In genomic region chr11:2992234-2992999, GRCh38 we compare ENCODE assay signal across 1 cellular context.
TF ChIP-seq lines count a peak whose summit lies in the region.

A gene with protein sequence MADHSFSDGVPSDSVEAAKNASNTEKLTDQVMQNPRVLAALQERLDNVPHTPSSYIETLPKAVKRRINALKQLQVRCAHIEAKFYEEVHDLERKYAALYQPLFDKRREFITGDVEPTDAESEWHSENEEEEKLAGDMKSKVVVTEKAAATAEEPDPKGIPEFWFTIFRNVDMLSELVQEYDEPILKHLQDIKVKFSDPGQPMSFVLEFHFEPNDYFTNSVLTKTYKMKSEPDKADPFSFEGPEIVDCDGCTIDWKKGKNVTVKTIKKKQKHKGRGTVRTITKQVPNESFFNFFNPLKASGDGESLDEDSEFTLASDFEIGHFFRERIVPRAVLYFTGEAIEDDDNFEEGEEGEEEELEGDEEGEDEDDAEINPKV (minus strand): TSS chr11:2992329. CDS start chr11:2979220, 13,109 bp downstream.

TF ChIP-seq in K562, 482 proteins besides CTCF, POLR2A, EP300 and RAD21 (continued from another document and continues in another):
- no peak for TF ChIP-seq MGA (IDR thresholded peaks at IDR 0.05)
- TF ChIP-seq, protein P1, sequence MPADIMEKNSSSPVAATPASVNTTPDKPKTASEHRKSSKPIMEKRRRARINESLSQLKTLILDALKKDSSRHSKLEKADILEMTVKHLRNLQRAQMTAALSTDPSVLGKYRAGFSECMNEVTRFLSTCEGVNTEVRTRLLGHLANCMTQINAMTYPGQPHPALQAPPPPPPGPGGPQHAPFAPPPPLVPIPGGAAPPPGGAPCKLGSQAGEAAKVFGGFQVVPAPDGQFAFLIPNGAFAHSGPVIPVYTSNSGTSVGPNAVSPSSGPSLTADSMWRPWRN (IDR thresholded peaks at IDR 0.05; ENCODE audit: low read depth), result peak; percentile 44; the same call in 1 of the 2 replicates
- peak; percentile 76 for TF ChIP-seq PHF21A (IDR thresholded peaks at IDR 0.05; ENCODE audit: borderline replicate concordance, low read depth)
- no peak for TF ChIP-seq RCOR1 (IDR thresholded peaks at IDR 0.05; ENCODE audit: borderline replicate concordance in 1 of 2, low read depth in 2 of 2, low read length in 2 of 2)
- peak; percentile 68; the same call in 1 of the 2 replicates for TF ChIP-seq ZC3H4 (CRISPR knock-in tag; IDR thresholded peaks at IDR 0.05; ENCODE audit: borderline replicate concordance)
- no peak for TF ChIP-seq ZC3H11A (IDR thresholded peaks at IDR 0.05; ENCODE audit: low read depth, low read length)
- no peak for TF ChIP-seq SMAD2 (IDR thresholded peaks at IDR 0.05; ENCODE audit: low read depth, low read length)
- TF ChIP-seq HEY1 (CRISPR knock-in tag; IDR thresholded peaks at IDR 0.05; ENCODE audit: borderline replicate concordance), result no peak
- TF ChIP-seq, protein P2, sequence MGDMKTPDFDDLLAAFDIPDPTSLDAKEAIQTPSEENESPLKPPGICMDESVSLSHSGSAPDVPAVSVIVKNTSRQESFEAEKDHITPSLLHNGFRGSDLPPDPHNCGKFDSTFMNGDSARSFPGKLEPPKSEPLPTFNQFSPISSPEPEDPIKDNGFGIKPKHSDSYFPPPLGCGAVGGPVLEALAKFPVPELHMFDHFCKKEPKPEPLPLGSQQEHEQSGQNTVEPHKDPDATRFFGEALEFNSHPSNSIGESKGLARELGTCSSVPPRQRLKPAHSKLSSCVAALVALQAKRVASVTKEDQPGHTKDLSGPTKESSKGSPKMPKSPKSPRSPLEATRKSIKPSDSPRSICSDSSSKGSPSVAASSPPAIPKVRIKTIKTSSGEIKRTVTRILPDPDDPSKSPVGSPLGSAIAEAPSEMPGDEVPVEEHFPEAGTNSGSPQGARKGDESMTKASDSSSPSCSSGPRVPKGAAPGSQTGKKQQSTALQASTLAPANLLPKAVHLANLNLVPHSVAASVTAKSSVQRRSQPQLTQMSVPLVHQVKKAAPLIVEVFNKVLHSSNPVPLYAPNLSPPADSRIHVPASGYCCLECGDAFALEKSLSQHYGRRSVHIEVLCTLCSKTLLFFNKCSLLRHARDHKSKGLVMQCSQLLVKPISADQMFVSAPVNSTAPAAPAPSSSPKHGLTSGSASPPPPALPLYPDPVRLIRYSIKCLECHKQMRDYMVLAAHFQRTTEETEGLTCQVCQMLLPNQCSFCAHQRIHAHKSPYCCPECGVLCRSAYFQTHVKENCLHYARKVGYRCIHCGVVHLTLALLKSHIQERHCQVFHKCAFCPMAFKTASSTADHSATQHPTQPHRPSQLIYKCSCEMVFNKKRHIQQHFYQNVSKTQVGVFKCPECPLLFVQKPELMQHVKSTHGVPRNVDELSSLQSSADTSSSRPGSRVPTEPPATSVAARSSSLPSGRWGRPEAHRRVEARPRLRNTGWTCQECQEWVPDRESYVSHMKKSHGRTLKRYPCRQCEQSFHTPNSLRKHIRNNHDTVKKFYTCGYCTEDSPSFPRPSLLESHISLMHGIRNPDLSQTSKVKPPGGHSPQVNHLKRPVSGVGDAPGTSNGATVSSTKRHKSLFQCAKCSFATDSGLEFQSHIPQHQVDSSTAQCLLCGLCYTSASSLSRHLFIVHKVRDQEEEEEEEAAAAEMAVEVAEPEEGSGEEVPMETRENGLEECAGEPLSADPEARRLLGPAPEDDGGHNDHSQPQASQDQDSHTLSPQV (IDR thresholded peaks at IDR 0.05), result no peak
- TF ChIP-seq CHD2 (IDR thresholded peaks at IDR 0.05; ENCODE audit: low read depth, low read length), result peak; percentile 72
- no peak for TF ChIP-seq SREBF1 (IDR thresholded peaks at IDR 0.05; ENCODE audit: borderline replicate concordance, low read depth, low read length)
- TF ChIP-seq ZNF764 (CRISPR knock-in tag; IDR thresholded peaks at IDR 0.05; ENCODE audit: low read depth), result no peak
- no peak for TF ChIP-seq ARID1B (IDR thresholded peaks at IDR 0.05)
- TF ChIP-seq E2F3 (CRISPR knock-in tag; IDR thresholded peaks at IDR 0.05), result no peak
- no peak for TF ChIP-seq FOXJ2 (tag; IDR thresholded peaks at IDR 0.05)
- TF ChIP-seq, protein P3, sequence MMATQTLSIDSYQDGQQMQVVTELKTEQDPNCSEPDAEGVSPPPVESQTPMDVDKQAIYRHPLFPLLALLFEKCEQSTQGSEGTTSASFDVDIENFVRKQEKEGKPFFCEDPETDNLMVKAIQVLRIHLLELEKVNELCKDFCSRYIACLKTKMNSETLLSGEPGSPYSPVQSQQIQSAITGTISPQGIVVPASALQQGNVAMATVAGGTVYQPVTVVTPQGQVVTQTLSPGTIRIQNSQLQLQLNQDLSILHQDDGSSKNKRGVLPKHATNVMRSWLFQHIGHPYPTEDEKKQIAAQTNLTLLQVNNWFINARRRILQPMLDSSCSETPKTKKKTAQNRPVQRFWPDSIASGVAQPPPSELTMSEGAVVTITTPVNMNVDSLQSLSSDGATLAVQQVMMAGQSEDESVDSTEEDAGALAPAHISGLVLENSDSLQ (IDR thresholded peaks at IDR 0.05), result peak; percentile 67; the same call in 1 of the 2 replicates
- no peak for TF ChIP-seq ZBTB5 (IDR thresholded peaks at IDR 0.05)
- no peak for TF ChIP-seq JUNB (CRISPR knock-in tag; conservative IDR thresholded peaks at IDR 0.05)
- TF ChIP-seq POLR2AphosphoS5 (IDR thresholded peaks at IDR 0.05; ENCODE audit: control insufficient read depth, insufficient read depth, low read depth, low read length), result peak; percentile 48; the same call in 1 of the 2 replicates
- no peak for TF ChIP-seq ZFPM2 (CRISPR knock-in tag; IDR thresholded peaks at IDR 0.05)
- TF ChIP-seq NEUROD1 (IDR thresholded peaks at IDR 0.05; ENCODE audit: borderline replicate concordance, low read depth, low read length, partially characterized antibody), result peak; percentile 66
- TF ChIP-seq MTF1 (CRISPR knock-in tag; IDR thresholded peaks at IDR 0.05; ENCODE audit: borderline replicate concordance), result no peak
- peak; percentile 85 for TF ChIP-seq SPI1 (IDR thresholded peaks at IDR 0.05; ENCODE audit: borderline replicate concordance, low read depth, low read length)
- no peak for TF ChIP-seq RFX1 (IDR thresholded peaks at IDR 0.05)
- TF ChIP-seq NCOR1 (IDR thresholded peaks at IDR 0.05), result no peak
- no peak for TF ChIP-seq ZNF277 (CRISPR knock-in tag; IDR thresholded peaks at IDR 0.05; ENCODE audit: borderline replicate concordance)
- TF ChIP-seq DIDO1 (tag; IDR thresholded peaks at IDR 0.05; ENCODE audit: low read depth), result no peak
- TF ChIP-seq PYGO2 (tag; IDR thresholded peaks at IDR 0.05), result no peak
- TF ChIP-seq ATF7 (IDR thresholded peaks at IDR 0.05), result peak; percentile 72
- TF ChIP-seq, protein P4, sequence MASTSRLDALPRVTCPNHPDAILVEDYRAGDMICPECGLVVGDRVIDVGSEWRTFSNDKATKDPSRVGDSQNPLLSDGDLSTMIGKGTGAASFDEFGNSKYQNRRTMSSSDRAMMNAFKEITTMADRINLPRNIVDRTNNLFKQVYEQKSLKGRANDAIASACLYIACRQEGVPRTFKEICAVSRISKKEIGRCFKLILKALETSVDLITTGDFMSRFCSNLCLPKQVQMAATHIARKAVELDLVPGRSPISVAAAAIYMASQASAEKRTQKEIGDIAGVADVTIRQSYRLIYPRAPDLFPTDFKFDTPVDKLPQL (IDR thresholded peaks at IDR 0.05; ENCODE audit: extremely low read depth, insufficient read length), result no peak
- no peak for TF ChIP-seq ARID3A (IDR thresholded peaks at IDR 0.05; ENCODE audit: borderline replicate concordance, low read depth, low read length)
- TF ChIP-seq NR3C1 (CRISPR knock-in tag; IDR thresholded peaks at IDR 0.05), result no peak
